In the genomic region with DNA sequence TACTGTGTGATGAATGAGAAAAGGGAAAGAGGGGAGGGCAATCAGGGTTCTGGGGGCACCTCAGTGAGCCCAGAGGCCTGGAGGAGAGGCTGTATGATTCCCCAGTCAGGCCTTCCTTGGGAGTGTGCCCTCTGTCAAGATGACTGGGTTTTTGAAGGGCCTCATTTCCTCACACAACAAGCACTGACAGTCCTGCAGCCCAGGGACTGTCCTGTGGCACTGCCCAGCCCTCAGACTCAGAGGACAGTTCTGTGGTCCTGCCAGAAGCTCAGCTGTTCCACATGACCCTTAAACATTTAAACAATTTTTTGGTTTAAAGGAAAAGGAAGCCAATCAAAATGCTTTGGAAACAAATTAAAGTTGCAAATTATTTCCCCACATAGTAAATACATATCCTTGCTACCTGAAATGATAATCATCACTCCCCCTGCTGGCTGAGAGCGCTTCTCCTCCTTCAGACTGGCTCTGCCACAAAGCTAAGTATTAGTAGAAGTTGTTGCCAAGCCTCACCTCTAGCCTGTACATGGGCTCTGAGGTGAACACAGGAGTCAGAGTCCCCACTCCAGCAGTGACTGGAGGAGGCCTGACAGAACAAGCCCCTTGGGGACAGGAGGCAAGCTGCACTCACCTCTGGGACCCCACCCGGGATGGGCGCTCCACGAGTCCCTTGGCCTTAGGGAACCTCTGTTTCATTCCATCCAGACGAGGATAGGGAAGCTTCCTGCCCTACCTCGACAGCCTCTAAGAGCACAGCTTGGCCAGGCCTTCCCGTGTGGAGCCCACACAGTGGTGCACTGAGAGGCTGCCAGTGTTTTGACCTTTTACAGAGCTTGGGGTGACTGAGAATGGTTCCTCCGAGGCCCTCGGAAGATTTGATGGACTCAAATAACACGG, we compare ENCODE assay signal across 1 cellular context.
TF ChIP-seq lines count a peak whose summit lies in the region.

No MANE protein-coding gene starts in this region.

TF ChIP-seq in HepG2, 621 proteins besides CTCF, POLR2A, EP300 and RAD21 (continued from another document):
- TF ChIP-seq ZNF687 (CRISPR knock-in tag; IDR thresholded peaks at IDR 0.05) (0 out of 2 replicates have a peak, but pooled peaks have one; percentile 25), SMC3 (IDR thresholded peaks at IDR 0.05; ENCODE audit: low read length) (peak; percentile 75), ZNF101 (CRISPR knock-in tag; IDR thresholded peaks at IDR 0.05; ENCODE audit: borderline replicate concordance, low read depth) (no peak), ZNF225 (CRISPR knock-in tag; IDR thresholded peaks at IDR 0.05) (no peak)
- TF ChIP-seq, protein P1, sequence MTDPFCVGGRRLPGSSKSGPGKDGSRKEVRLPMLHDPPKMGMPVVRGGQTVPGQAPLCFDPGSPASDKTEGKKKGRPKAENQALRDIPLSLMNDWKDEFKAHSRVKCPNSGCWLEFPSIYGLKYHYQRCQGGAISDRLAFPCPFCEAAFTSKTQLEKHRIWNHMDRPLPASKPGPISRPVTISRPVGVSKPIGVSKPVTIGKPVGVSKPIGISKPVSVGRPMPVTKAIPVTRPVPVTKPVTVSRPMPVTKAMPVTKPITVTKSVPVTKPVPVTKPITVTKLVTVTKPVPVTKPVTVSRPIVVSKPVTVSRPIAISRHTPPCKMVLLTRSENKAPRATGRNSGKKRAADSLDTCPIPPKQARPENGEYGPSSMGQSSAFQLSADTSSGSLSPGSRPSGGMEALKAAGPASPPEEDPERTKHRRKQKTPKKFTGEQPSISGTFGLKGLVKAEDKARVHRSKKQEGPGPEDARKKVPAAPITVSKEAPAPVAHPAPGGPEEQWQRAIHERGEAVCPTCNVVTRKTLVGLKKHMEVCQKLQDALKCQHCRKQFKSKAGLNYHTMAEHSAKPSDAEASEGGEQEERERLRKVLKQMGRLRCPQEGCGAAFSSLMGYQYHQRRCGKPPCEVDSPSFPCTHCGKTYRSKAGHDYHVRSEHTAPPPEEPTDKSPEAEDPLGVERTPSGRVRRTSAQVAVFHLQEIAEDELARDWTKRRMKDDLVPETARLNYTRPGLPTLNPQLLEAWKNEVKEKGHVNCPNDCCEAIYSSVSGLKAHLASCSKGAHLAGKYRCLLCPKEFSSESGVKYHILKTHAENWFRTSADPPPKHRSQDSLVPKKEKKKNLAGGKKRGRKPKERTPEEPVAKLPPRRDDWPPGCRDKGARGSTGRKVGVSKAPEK (CRISPR knock-in tag; IDR thresholded peaks at IDR 0.05; ENCODE audit: borderline replicate concordance): no peak
